25 cellular contexts compared by ENCODE assay signal in the genomic region with DNA sequence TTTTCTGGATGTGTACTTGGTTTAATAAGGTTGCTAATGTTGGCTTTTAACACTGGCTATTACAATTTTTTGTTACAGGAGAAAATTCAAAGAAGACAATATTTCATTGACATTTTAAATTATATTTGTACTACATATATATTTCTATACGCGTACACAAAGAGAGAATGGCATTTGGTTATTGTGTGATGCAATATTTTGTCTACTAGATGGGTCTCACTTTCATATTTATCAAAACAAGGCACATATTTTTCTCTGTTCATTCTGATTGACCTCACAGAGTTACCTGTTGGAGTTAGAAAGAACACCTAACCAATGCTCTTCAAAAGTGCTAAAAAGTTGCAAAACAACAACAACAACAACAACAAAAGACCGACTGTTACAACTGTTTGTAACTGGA. TPM values are rescaled to one million over a fixed set of nuclear protein-coding genes. Genes with fewer than 3 reads are reported as not detected.
"Had no signal": no experiment of that assay in that cellular context is flagged by ENCODE, and none has a peak within 500 bp of the region (broad histone marks: within the 10 kb centered on the region; RNA-seq: fewer than 3 reads in every experiment).

No MANE protein-coding gene starts in this region.

- H3K27ac Mint-ChIP-seq: activated B cell treated with CpG ODN at 0.5 μM for 24 hours; activated CD4-positive, alpha-beta T cell treated with anti-CD3 and anti-CD28 coated beads, Interleukin-2, amount 10 ng/mL, durations not matched to agents 24 days and 14 days; activated naive CD4-positive, alpha-beta T cell treated with anti-CD3 and anti-CD28 coated beads for 36 hours; activated naive CD8-positive, alpha-beta T cell; activated T-helper 17 cell treated with anti-CD3 and anti-CD28 coated beads, Interleukin-2, amount 50 U/mL, for 72 hours; T-cell had no signal

- H3K9me3 Mint-ChIP-seq: activated B cell treated with CpG ODN at 0.5 μM for 24 hours; activated CD4-positive, alpha-beta T cell treated with anti-CD3 and anti-CD28 coated beads, Interleukin-2, amount 10 ng/mL, durations not matched to agents 24 days and 14 days; activated naive CD4-positive, alpha-beta T cell treated with anti-CD3 and anti-CD28 coated beads for 36 hours; activated T-helper 17 cell treated with anti-CD3 and anti-CD28 coated beads, Interleukin-2, amount 50 U/mL, for 72 hours; brain; T-cell had no signal

- ATAC-seq: activated T-helper 17 cell treated with anti-CD3 and anti-CD28 coated beads, Interleukin-2, amount 50 U/mL, for 72 hours; T-cell had no signal

- H3K27me3 ChIP-seq: cardiac muscle cell had no signal

- DNase-seq: activated B cell treated with CpG ODN at 0.5 μM for 24 hours; activated CD4-positive, alpha-beta T cell treated with anti-CD3 and anti-CD28 coated beads for 1 hour; activated CD4-positive, alpha-beta T cell treated with anti-CD3 and anti-CD28 coated beads, Interleukin-2, amount 10 ng/mL, durations not matched to agents 24 days and 14 days; activated CD4-positive, alpha-beta T cell treated with anti-CD3 and anti-CD28 coated beads, Interleukin-2, amount 50 U/mL, for 48 hours; activated gamma-delta T cell; activated naive CD4-positive, alpha-beta T cell treated with anti-CD3 and anti-CD28 coated beads for 36 hours; activated T-cell treated with anti-CD3 and anti-CD28 coated beads, Interleukin-2, amount 50 U/mL, for 48 hours; amygdala; NCI-H1048; NCI-H146; NCI-H187 treated with DMSO at 0.1 percent for 48 hours; NCI-H2081 treated with DMSO at 0.1 percent for 48 hours; NCI-H2227 treated with DMSO at 0.1 percent for 48 hours; NCI-H446 treated with DMSO at 0.1 percent for 48 hours; NCI-H524 treated with DMSO at 0.1 percent for 48 hours; NCI-H82; SHP77 treated with DMSO at 0.1 percent for 48 hours; T-cell; T-helper 2 cell; T1000 had no signal

- H3K27ac ChIP-seq: cardiac muscle cell had no signal

- H3K4me3 ChIP-seq: cardiac muscle cell had no signal

- H3K36me3 ChIP-seq: cardiac muscle cell had no signal

- H3K27me3 Mint-ChIP-seq: activated B cell treated with CpG ODN at 0.5 μM for 24 hours; activated CD4-positive, alpha-beta T cell treated with anti-CD3 and anti-CD28 coated beads, Interleukin-2, amount 10 ng/mL, durations not matched to agents 24 days and 14 days; activated naive CD8-positive, alpha-beta T cell; activated T-helper 17 cell treated with anti-CD3 and anti-CD28 coated beads, Interleukin-2, amount 50 U/mL, for 72 hours; T-cell had no signal

- H3K4me3 Mint-ChIP-seq: activated B cell treated with CpG ODN at 0.5 μM for 24 hours; activated CD4-positive, alpha-beta T cell treated with anti-CD3 and anti-CD28 coated beads, Interleukin-2, amount 10 ng/mL, durations not matched to agents 24 days and 14 days; activated naive CD4-positive, alpha-beta T cell treated with anti-CD3 and anti-CD28 coated beads for 36 hours; activated naive CD8-positive, alpha-beta T cell; activated T-helper 17 cell treated with anti-CD3 and anti-CD28 coated beads, Interleukin-2, amount 50 U/mL, for 72 hours; brain; T-cell had no signal

- H3K36me3 Mint-ChIP-seq: activated naive CD8-positive, alpha-beta T cell; brain; T-cell had no signal

- H3K4me1 Mint-ChIP-seq: activated B cell treated with CpG ODN at 0.5 μM for 24 hours; activated CD4-positive, alpha-beta T cell treated with anti-CD3 and anti-CD28 coated beads, Interleukin-2, amount 10 ng/mL, durations not matched to agents 24 days and 14 days; activated T-helper 17 cell treated with anti-CD3 and anti-CD28 coated beads, Interleukin-2, amount 50 U/mL, for 72 hours; brain; T-cell had no signal

RNA-seq across cellular contexts. Expression of a gene that starts 50.2 kb away (rescaled TPM):
- total RNA-seq: activated B cell treated with CpG ODN at 0.5 μM for 24 hours; activated CD4-positive, alpha-beta T cell treated with anti-CD3 and anti-CD28 coated beads, Interleukin-2, amount 10 ng/mL, durations not matched to agents 24 days and 14 days; activated naive CD4-positive, alpha-beta T cell treated with anti-CD3 and anti-CD28 coated beads for 36 hours; OCI-LY7 had no signal
